ENCODE assay signal across 8 cellular contexts in the genomic region with DNA sequence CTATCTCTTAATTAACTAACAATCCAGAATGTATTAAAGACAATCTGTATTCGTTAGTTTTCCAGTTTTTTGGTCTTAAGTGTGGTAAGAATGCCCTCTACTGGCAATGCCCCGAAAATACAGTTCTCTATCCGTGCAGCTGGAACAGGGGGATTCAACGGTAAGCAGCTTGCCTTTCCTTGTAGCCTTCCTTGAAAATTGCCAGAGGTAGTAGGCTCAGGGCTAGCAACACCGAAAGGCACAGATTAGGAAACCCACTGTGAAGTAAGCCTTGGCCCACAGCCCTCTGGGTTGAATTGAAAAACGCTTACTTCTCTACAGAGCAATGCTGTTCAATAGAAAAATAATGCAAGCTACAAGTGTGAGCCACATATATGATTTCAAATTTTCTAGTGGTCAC. TPM values are rescaled to one million over a fixed set of nuclear protein-coding genes. Genes with fewer than 3 reads are reported as not detected.
DNase-seq lines count a peak whose midpoint lies in the region; ATAC-seq and TF ChIP-seq lines count a peak whose summit lies in the region.

No MANE protein-coding gene starts in this region.

- TF ChIP-seq CTCF in Caco-2 (IDR thresholded peaks at IDR 0.05; ENCODE audit: insufficient read depth in 1 of 2, low read depth in 1 of 2, low read length in 1 of 2, severe bottlenecking in 1 of 2, unreplicated experiment in 1 of 2) = peak; percentile 41 to 64

- ATAC-seq in GM21717 (IDR thresholded peaks at IDR 0.05; ENCODE audit: unreplicated experiment) (peak; percentile 42), GM21360 (IDR thresholded peaks at IDR 0.05; ENCODE audit: unreplicated experiment) (no peak)

- H3K4me3 ChIP-seq in Caco-2 (ENCODE audit: low read depth, low read length) = no peak overlapping the region

- no peaks in the 10 kb centered on the region for H3K36me3 ChIP-seq in Caco-2 (ENCODE audit: control insufficient read depth, insufficient read depth, low read length)

- POLR2A ChIA-PET in Caco-2 (lab: Charles Lee) = no interaction called here

- H3K27ac Mint-ChIP-seq in Caco-2 (ENCODE audit: unreplicated experiment) = no peak overlapping the region

- no peak overlapping the region for H3K4me3 Mint-ChIP-seq in Caco-2 (ENCODE audit: unreplicated experiment)

- no peaks in the 10 kb centered on the region for H3K36me3 Mint-ChIP-seq in Caco-2 (ENCODE audit: insufficient read depth, unreplicated experiment)

- intact Hi-C loops in Caco-2 (cut with micrococcal nuclease; ENCODE audit: unreplicated experiment) = loop anchor here (1.0 kb wide), 2 partner anchors 97 to 423 kb away; no protein-coding TSS in a partner anchor

- H3K9me3 ChIP-seq in Caco-2 = no peaks in the 10 kb centered on the region

- CTCF ChIA-PET in Caco-2 (lab: Charles Lee) = interaction anchor here (0.8 to 1.2 kb wide), 4 partner anchors 12 to 423 kb away, joined by 3 to 4 read pairs (median 3); partner anchors contain the start of gene VPS4B

- H3K9me3 Mint-ChIP-seq in Caco-2 (ENCODE audit: unreplicated experiment) = no peaks in the 10 kb centered on the region

- H3K27me3 Mint-ChIP-seq in Caco-2 (ENCODE audit: insufficient read depth, unreplicated experiment) = peaks cover 3% of the 10 kb centered on the region

- in situ Hi-C loops in T47D (cut with HindIII; ENCODE audit: low pct_unique_long_range_greater_than_20kb, low sequenced_read_pairs) = no loop called here

- no peaks in the 10 kb centered on the region for H3K4me1 Mint-ChIP-seq in Caco-2 (ENCODE audit: low read depth, unreplicated experiment)

- no peaks in the 10 kb centered on the region for H3K27me3 ChIP-seq in Caco-2 (replicated peaks; ENCODE audit: control insufficient read depth, insufficient read depth, low read length)

- H3K4me1 ChIP-seq in Caco-2 = no peaks in the 10 kb centered on the region

- DNase-seq in Caco-2 (peak in 1 of 2 experiments; percentile 38), NCI-H146 treated with DMSO at 0.1 percent for 48 hours (lab: John Stamatoyannopoulos, UW; ENCODE audit: unreplicated experiment) (peak; percentile 80), T-helper 9 cell (peak; percentile 24), T47D (ENCODE audit: low read depth in 1 of 2, low spot score in 1 of 2) (peak; percentile 24 to 57), iPS-NIHi11 (ENCODE audit: low spot score) (peak; percentile 72)
- peak in 2 of 3 donors; percentile 12 to 51 for DNase-seq in stimulated activated CD4-positive, alpha-beta T cell treated with anti-CD3 and anti-CD28 coated beads, Interleukin-12 subunit alpha, Interleukin-12 subunit beta, amount 100 ng/mL, for 48 hours (ENCODE audit: low read depth in 2 of 3, low spot score in 1 of 3)

- BruUV-seq in Caco-2 (replicated peaks; lab: Mats Ljungman, UMichigan) = no TSS peak

RNA-seq across cellular contexts. Expression of gene VPS4B, which starts 17.1 kb away (rescaled TPM):
- 35.0 and 35.3 TPM in 2 replicates for total RNA-seq in Caco-2 (2022)

RNA-seq across cellular contexts. Expression of gene SERPINB5, which starts 37.4 kb away (rescaled TPM):
- not detected in 2 replicates for total RNA-seq in Caco-2 (2022)
